Comparison of ENCODE assay signal across 20 cellular contexts in genomic region chr5:67520161-67520886, GRCh38.
DNase-seq lines count a peak whose midpoint lies in the region; ATAC-seq and TF ChIP-seq lines count a peak whose summit lies in the region.
"Had no signal": no experiment of that assay in that cellular context is flagged by ENCODE, and none has a peak within 500 bp of the region (broad histone marks: within the 10 kb centered on the region; RNA-seq: fewer than 3 reads in every experiment).

No MANE protein-coding gene starts in this region.

- H3K9me3 Mint-ChIP-seq in nephron progenitor cell: peaks cover 16% of the 10 kb centered on the region
- H3K9me3 Mint-ChIP-seq: activated CD4-positive, alpha-beta memory T cell treated with anti-CD3 and anti-CD28 coated beads for 36 hours; CD4-positive, alpha-beta T cell; stimulated activated naive B cell treated with anti-CD40 and anti-IgM and Interleukin-4, amounts not matched to agents 10 μg/mL and 1 μg/mL and 100 μg/mL, for 72 hours had no signal

- peak; percentile 5 for DNase-seq in DMS153 treated with DMSO at 0.1 percent for 48 hours (lab: John Stamatoyannopoulos, UW; ENCODE audit: unreplicated experiment)
- peak; percentile 30 for DNase-seq in NCI-H146 (lab: John Stamatoyannopoulos, UW)
- DNase-seq in NCI-H774 (lab: John Stamatoyannopoulos, UW): peak; percentile 16
- DNase-seq in nephron progenitor cell: no peak
- no peak for DNase-seq in activated T-cell treated with anti-CD3 and anti-CD28 coated beads, Interleukin-2, amount 50 U/mL, for 48 hours
- DNase-seq in ACHN: no peak
- DNase-seq: activated CD4-positive, alpha-beta memory T cell treated with anti-CD3 and anti-CD28 coated beads for 36 hours; activated CD4-positive, CD25-positive, alpha-beta regulatory T cell; activated naive CD8-positive, alpha-beta T cell treated with anti-CD3 and anti-CD28 coated beads for 36 hours; CD4-positive, alpha-beta T cell; gastrocnemius medialis; H9; hippocampal formation; KG1; occipital lobe; RPMI8226; stimulated activated CD4-positive, alpha-beta T cell treated with anti-CD3 and anti-CD28 coated beads, Interleukin-15, amount 100 ng/mL, for 24 hours; stimulated activated naive B cell treated with anti-CD40 and anti-IgM and Interleukin-4, amounts not matched to agents 10 μg/mL and 1 μg/mL and 100 μg/mL, for 72 hours had no signal

- no peak for TF ChIP-seq CTCF in nephron progenitor cell (IDR thresholded peaks at IDR 0.05)

- peak overlapping the region; percentile 79 for H3K27ac Mint-ChIP-seq in nephron progenitor cell
- H3K27ac Mint-ChIP-seq: activated CD4-positive, alpha-beta memory T cell treated with anti-CD3 and anti-CD28 coated beads for 36 hours; activated naive CD8-positive, alpha-beta T cell treated with anti-CD3 and anti-CD28 coated beads for 36 hours; CD4-positive, alpha-beta T cell; H9; memory B cell; stimulated activated naive B cell treated with anti-CD40 and anti-IgM and Interleukin-4, amounts not matched to agents 10 μg/mL and 1 μg/mL and 100 μg/mL, for 72 hours had no signal

- no peak for ATAC-seq in HG03378 (IDR thresholded peaks at IDR 0.05; ENCODE audit: unreplicated experiment)
- ATAC-seq: gastrocnemius medialis; stimulated activated naive B cell treated with anti-CD40 and anti-IgM and Interleukin-4, amounts not matched to agents 10 μg/mL and 1 μg/mL and 100 μg/mL, for 72 hours had no signal

- H3K4me1 Mint-ChIP-seq in nephron progenitor cell: peaks cover 29% of the 10 kb centered on the region
- H3K4me1 Mint-ChIP-seq: memory B cell; stimulated activated naive B cell treated with anti-CD40 and anti-IgM and Interleukin-4, amounts not matched to agents 10 μg/mL and 1 μg/mL and 100 μg/mL, for 72 hours had no signal

- no peaks in the 10 kb centered on the region for H3K27me3 Mint-ChIP-seq in nephron progenitor cell (ENCODE audit: low read depth, poor library complexity)
- H3K27me3 Mint-ChIP-seq: activated naive CD8-positive, alpha-beta T cell treated with anti-CD3 and anti-CD28 coated beads for 36 hours; CD4-positive, alpha-beta T cell; stimulated activated naive B cell treated with anti-CD40 and anti-IgM and Interleukin-4, amounts not matched to agents 10 μg/mL and 1 μg/mL and 100 μg/mL, for 72 hours had no signal

- in situ Hi-C loops in ACHN (cut with HindIII; ENCODE audit: low pct_ligation_motif_present, low pct_unique_long_range_greater_than_20kb, low sequenced_read_pairs): no loop called here

- H3K36me3 Mint-ChIP-seq in nephron progenitor cell (ENCODE audit: low read depth): peaks cover 5% of the 10 kb centered on the region
- H3K36me3 Mint-ChIP-seq: activated CD4-positive, alpha-beta memory T cell treated with anti-CD3 and anti-CD28 coated beads for 36 hours; memory B cell; stimulated activated naive B cell treated with anti-CD40 and anti-IgM and Interleukin-4, amounts not matched to agents 10 μg/mL and 1 μg/mL and 100 μg/mL, for 72 hours had no signal

- H3K4me3 Mint-ChIP-seq in nephron progenitor cell: no peak overlapping the region
- H3K4me3 Mint-ChIP-seq: activated CD4-positive, alpha-beta memory T cell treated with anti-CD3 and anti-CD28 coated beads for 36 hours; activated naive CD8-positive, alpha-beta T cell treated with anti-CD3 and anti-CD28 coated beads for 36 hours; CD4-positive, alpha-beta T cell; H9; memory B cell; stimulated activated naive B cell treated with anti-CD40 and anti-IgM and Interleukin-4, amounts not matched to agents 10 μg/mL and 1 μg/mL and 100 μg/mL, for 72 hours had no signal

Comparison
In these comparisons a context has a peak if more than half of its experiments do, and no peak if none do; other contexts are left out.
1. DNase-seq: peak in DMS153 treated with DMSO at 0.1 percent for 48 hours (single experiment), NCI-H146 (single experiment) and NCI-H774 (single experiment); none in nephron progenitor cell (single experiment), activated T-cell treated with anti-CD3 and anti-CD28 coated beads, Interleukin-2, amount 50 U/mL, for 48 hours (0 of 2) and ACHN (single experiment).